ENCODE assay signal across 30 cellular contexts in genomic region chr20:35125753-35126152, GRCh38.
"Had no signal": no experiment of that assay in that cellular context is flagged by ENCODE, and none has a peak within 500 bp of the region (broad histone marks: within the 10 kb centered on the region; RNA-seq: fewer than 3 reads in every experiment).

No MANE protein-coding gene starts in this region.

- DNase-seq: activated CD4-positive, alpha-beta memory T cell treated with anti-CD3 and anti-CD28 coated beads for 36 hours; activated CD4-positive, alpha-beta T cell treated with anti-CD3 and anti-CD28 coated beads for 36 hours; activated CD4-positive, alpha-beta T cell treated with anti-CD3 and anti-CD28 coated beads, Interleukin-2, amount 10 ng/mL, durations not matched to agents 24 days and 14 days; activated CD4-positive, CD25-positive, alpha-beta regulatory T cell; activated CD4-positive, CD25-positive, alpha-beta regulatory T cell treated with anti-CD3 and anti-CD28 coated beads, Interleukin-2, amount 50 U/mL, for 72 hours; activated CD8-positive, alpha-beta memory T cell treated with anti-CD3 and anti-CD28 coated beads, Interleukin-2, amount 10 ng/mL, durations not matched to agents 7 days and 5 days; activated CD8-positive, alpha-beta memory T cell treated with anti-CD3 and anti-CD28 coated beads, Interleukin-2, amount 50 U/mL, for 4 hours; activated CD8-positive, alpha-beta T cell treated with anti-CD3 and anti-CD28 coated beads, Interleukin-2, amount 10 ng/mL, durations not matched to agents 7 days and 5 days; activated effector memory CD4-positive, alpha-beta T cell treated with Interleukin-2 at 50 U/mL for 16 hours; activated gamma-delta T cell treated with Interleukin-2 at 50 U/mL for 16 hours; activated naive CD4-positive, alpha-beta T cell treated with anti-CD3 and anti-CD28 coated beads, Interleukin-2, amount 10 ng/mL, durations not matched to agents 7 days and 5 days; activated naive CD8-positive, alpha-beta T cell treated with anti-CD3 and anti-CD28 coated beads, Interleukin-2, amount 10 ng/mL, durations not matched to agents 7 days and 5 days; activated T-cell treated with anti-CD3 and anti-CD28 coated beads, Interleukin-2, amount 50 U/mL, for 1 hour; activated T-cell treated with anti-CD3 and anti-CD28 coated beads, Interleukin-2, amount 50 U/mL, for 72 hours; cortex of kidney; dermis blood vessel endothelial cell; effector CD4-positive, alpha-beta T cell; effector memory CD8-positive, alpha-beta T cell; erythroblast; foreskin keratinocyte; gastrocnemius medialis; glutamatergic neuron; heart left ventricle; T-helper 1 cell; T-helper 17 cell had no signal

- ATAC-seq: activated CD4-positive, alpha-beta T cell treated with anti-CD3 and anti-CD28 coated beads for 36 hours; activated CD8-positive, alpha-beta memory T cell treated with anti-CD3 and anti-CD28 coated beads, Interleukin-2, amount 10 ng/mL, durations not matched to agents 7 days and 5 days; activated CD8-positive, alpha-beta T cell treated with anti-CD3 and anti-CD28 coated beads, Interleukin-2, amount 10 ng/mL, durations not matched to agents 7 days and 5 days; activated naive CD4-positive, alpha-beta T cell treated with anti-CD3 and anti-CD28 coated beads, Interleukin-2, amount 50 U/mL, for 72 hours; activated T-cell treated with anti-CD3 and anti-CD28 coated beads, Interleukin-2, amount 50 U/mL, for 72 hours; effector memory CD8-positive, alpha-beta T cell; foreskin keratinocyte; gastrocnemius medialis; T-helper 17 cell had no signal

- H3K9me3 ChIP-seq: ascending aorta, breast epithelium, esophagus muscularis mucosa, gastrocnemius medialis, heart left ventricle had no signal

- H3K4me3 ChIP-seq: ascending aorta, breast epithelium, esophagus muscularis mucosa, gastrocnemius medialis, heart left ventricle had no signal

- H3K27ac ChIP-seq: ascending aorta, breast epithelium, esophagus muscularis mucosa, foreskin keratinocyte, gastrocnemius medialis, heart left ventricle had no signal

- H3K27ac Mint-ChIP-seq: activated CD4-positive, alpha-beta memory T cell treated with anti-CD3 and anti-CD28 coated beads for 36 hours; activated CD4-positive, alpha-beta T cell treated with anti-CD3 and anti-CD28 coated beads for 36 hours; activated CD4-positive, alpha-beta T cell treated with anti-CD3 and anti-CD28 coated beads, Interleukin-2, amount 10 ng/mL, durations not matched to agents 24 days and 14 days; activated CD8-positive, alpha-beta memory T cell treated with anti-CD3 and anti-CD28 coated beads, Interleukin-2, amount 10 ng/mL, durations not matched to agents 7 days and 5 days; activated CD8-positive, alpha-beta T cell treated with anti-CD3 and anti-CD28 coated beads, Interleukin-2, amount 10 ng/mL, durations not matched to agents 7 days and 5 days; activated naive CD4-positive, alpha-beta T cell treated with anti-CD3 and anti-CD28 coated beads, Interleukin-2, amount 10 ng/mL, durations not matched to agents 7 days and 5 days; activated naive CD8-positive, alpha-beta T cell treated with anti-CD3 and anti-CD28 coated beads, Interleukin-2, amount 10 ng/mL, durations not matched to agents 7 days and 5 days; activated T-cell treated with anti-CD3 and anti-CD28 coated beads, Interleukin-2, amount 50 U/mL, for 72 hours; brain; T-helper 17 cell had no signal

- H3K4me1 ChIP-seq: ascending aorta, breast epithelium, foreskin keratinocyte, gastrocnemius medialis had no signal

- H3K4me3 Mint-ChIP-seq: activated CD4-positive, alpha-beta memory T cell treated with anti-CD3 and anti-CD28 coated beads for 36 hours; activated CD4-positive, alpha-beta T cell treated with anti-CD3 and anti-CD28 coated beads for 36 hours; activated CD4-positive, alpha-beta T cell treated with anti-CD3 and anti-CD28 coated beads, Interleukin-2, amount 10 ng/mL, durations not matched to agents 24 days and 14 days; activated CD8-positive, alpha-beta memory T cell treated with anti-CD3 and anti-CD28 coated beads, Interleukin-2, amount 10 ng/mL, durations not matched to agents 7 days and 5 days; activated CD8-positive, alpha-beta T cell treated with anti-CD3 and anti-CD28 coated beads, Interleukin-2, amount 10 ng/mL, durations not matched to agents 7 days and 5 days; activated naive CD4-positive, alpha-beta T cell treated with anti-CD3 and anti-CD28 coated beads, Interleukin-2, amount 10 ng/mL, durations not matched to agents 7 days and 5 days; activated naive CD8-positive, alpha-beta T cell treated with anti-CD3 and anti-CD28 coated beads, Interleukin-2, amount 10 ng/mL, durations not matched to agents 7 days and 5 days; activated T-cell treated with anti-CD3 and anti-CD28 coated beads, Interleukin-2, amount 50 U/mL, for 72 hours; brain; effector memory CD8-positive, alpha-beta T cell; T-helper 17 cell had no signal

- H3K9me3 Mint-ChIP-seq: activated CD4-positive, alpha-beta memory T cell treated with anti-CD3 and anti-CD28 coated beads for 36 hours; activated CD4-positive, alpha-beta T cell treated with anti-CD3 and anti-CD28 coated beads, Interleukin-2, amount 10 ng/mL, durations not matched to agents 24 days and 14 days; activated naive CD4-positive, alpha-beta T cell treated with anti-CD3 and anti-CD28 coated beads, Interleukin-2, amount 10 ng/mL, durations not matched to agents 7 days and 5 days; activated naive CD4-positive, alpha-beta T cell treated with anti-CD3 and anti-CD28 coated beads, Interleukin-2, amount 50 U/mL, for 72 hours; activated naive CD8-positive, alpha-beta T cell treated with anti-CD3 and anti-CD28 coated beads, Interleukin-2, amount 10 ng/mL, durations not matched to agents 7 days and 5 days; activated T-cell treated with anti-CD3 and anti-CD28 coated beads, Interleukin-2, amount 50 U/mL, for 72 hours; brain; effector memory CD8-positive, alpha-beta T cell had no signal

- H3K36me3 ChIP-seq: breast epithelium had no signal

- H3K27me3 Mint-ChIP-seq: activated CD4-positive, alpha-beta memory T cell treated with anti-CD3 and anti-CD28 coated beads for 36 hours; activated CD4-positive, alpha-beta T cell treated with anti-CD3 and anti-CD28 coated beads for 36 hours; activated CD4-positive, alpha-beta T cell treated with anti-CD3 and anti-CD28 coated beads, Interleukin-2, amount 10 ng/mL, durations not matched to agents 24 days and 14 days; activated CD8-positive, alpha-beta memory T cell treated with anti-CD3 and anti-CD28 coated beads, Interleukin-2, amount 10 ng/mL, durations not matched to agents 7 days and 5 days; activated naive CD4-positive, alpha-beta T cell treated with anti-CD3 and anti-CD28 coated beads, Interleukin-2, amount 10 ng/mL, durations not matched to agents 7 days and 5 days; activated naive CD8-positive, alpha-beta T cell treated with anti-CD3 and anti-CD28 coated beads, Interleukin-2, amount 10 ng/mL, durations not matched to agents 7 days and 5 days; brain; effector memory CD8-positive, alpha-beta T cell; T-helper 17 cell had no signal

- H3K27me3 ChIP-seq: ascending aorta, breast epithelium, esophagus muscularis mucosa, foreskin keratinocyte, gastrocnemius medialis, heart left ventricle had no signal

- H3K4me1 Mint-ChIP-seq: activated CD4-positive, alpha-beta T cell treated with anti-CD3 and anti-CD28 coated beads, Interleukin-2, amount 10 ng/mL, durations not matched to agents 24 days and 14 days; activated naive CD4-positive, alpha-beta T cell treated with anti-CD3 and anti-CD28 coated beads, Interleukin-2, amount 10 ng/mL, durations not matched to agents 7 days and 5 days; activated naive CD8-positive, alpha-beta T cell treated with anti-CD3 and anti-CD28 coated beads, Interleukin-2, amount 10 ng/mL, durations not matched to agents 7 days and 5 days; brain had no signal
